17 cellular contexts compared by ENCODE assay signal in the genomic region with DNA sequence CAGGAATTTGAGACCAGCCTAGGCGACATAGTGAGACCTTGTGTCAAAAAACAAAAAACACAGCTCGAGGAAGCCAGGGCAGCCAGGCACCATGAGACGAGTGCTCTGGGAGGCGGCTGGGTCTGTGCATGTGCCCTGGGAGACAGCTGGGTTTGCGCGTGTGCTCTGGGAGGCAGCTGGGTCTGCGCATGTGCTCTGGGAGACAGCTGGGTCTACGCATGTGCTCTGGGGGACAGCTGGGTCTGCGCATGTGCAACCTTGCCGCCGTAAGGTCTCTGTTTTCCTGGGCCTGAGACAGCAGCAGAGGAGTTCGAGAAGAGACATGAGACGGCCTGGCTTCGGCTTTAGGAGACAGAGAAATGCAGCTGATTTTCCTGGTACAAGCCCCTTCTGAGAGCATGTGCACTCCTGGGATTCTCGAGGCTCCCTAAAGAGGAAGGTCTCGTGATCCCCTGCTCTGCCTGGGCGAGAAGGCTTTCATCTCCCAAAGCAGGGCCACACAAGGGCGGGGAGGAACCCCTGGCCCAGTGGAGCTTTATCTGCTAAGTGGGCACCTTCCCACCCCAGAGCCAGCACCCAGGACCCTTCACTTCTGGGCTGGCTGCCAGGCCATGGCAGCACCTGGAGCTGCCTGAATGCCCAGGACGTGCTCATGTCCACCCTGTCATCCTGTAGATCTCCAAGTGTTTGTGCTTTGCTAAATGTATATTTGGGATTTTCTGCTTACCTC. TPM values are rescaled to one million over a fixed set of nuclear protein-coding genes. Genes with fewer than 3 reads are reported as not detected.
DNase-seq lines count a peak whose midpoint lies in the region; ATAC-seq, FAIRE-seq and TF ChIP-seq lines count a peak whose summit lies in the region.
"Had no signal": no experiment of that assay in that cellular context is flagged by ENCODE, and none has a peak within 500 bp of the region (broad histone marks: within the 10 kb centered on the region; RNA-seq: fewer than 3 reads in every experiment).

No MANE protein-coding gene starts in this region.

- peak overlapping the region; percentile 72 to 91 for H3K27ac ChIP-seq in A549
- H3K27ac ChIP-seq in IMR-90 (ENCODE audit: insufficient read depth, low read length) = peak overlapping the region; percentile 91
- H3K27ac ChIP-seq in SJCRH30 = peak overlapping the region; percentile 56
- H3K27ac ChIP-seq in mesenchymal stem cell (ENCODE audit: low read length, poor library complexity, severe bottlenecking) = peak overlapping the region; percentile 86

- in situ Hi-C loops in IMR-90 (cut with MboI; ENCODE audit: low sequenced_read_pairs) (loop anchor here (25.0 kb wide), 1 partner anchor 715 kb away; a partner anchor contains a TSS), GM13977 (cut with MboI; ENCODE audit: low pct_unique_long_range_greater_than_20kb, low sequenced_read_pairs, unreplicated experiment) (no loop called here)

- H3K27me3 Mint-ChIP-seq in effector memory CD8-positive, alpha-beta T cell = peaks cover 86 to 89% of the 10 kb centered on the region in 2 donors

- H3K36me3 Mint-ChIP-seq in effector memory CD8-positive, alpha-beta T cell (ENCODE audit: insufficient read depth) = no peaks in the 10 kb centered on the region
- H3K36me3 Mint-ChIP-seq: activated CD8-positive, alpha-beta memory T cell treated with anti-CD3 and anti-CD28 coated beads, Interleukin-2, amount 10 ng/mL, durations not matched to agents 7 days and 5 days; activated naive CD4-positive, alpha-beta T cell treated with anti-CD3 and anti-CD28 coated beads, Interleukin-2, amount 50 U/mL, for 24 hours had no signal

- no peak overlapping the region for H3K27ac Mint-ChIP-seq in effector memory CD8-positive, alpha-beta T cell
- H3K27ac Mint-ChIP-seq: activated CD8-positive, alpha-beta memory T cell treated with anti-CD3 and anti-CD28 coated beads, Interleukin-2, amount 10 ng/mL, durations not matched to agents 7 days and 5 days; activated naive CD4-positive, alpha-beta T cell treated with anti-CD3 and anti-CD28 coated beads, Interleukin-2, amount 50 U/mL, for 24 hours had no signal

- H2BK120ac ChIP-seq in IMR-90 (ENCODE audit: low read depth, low read length) (peak overlapping the region; percentile 99), mesenchymal stem cell (ENCODE audit: low read depth, low read length) (peak overlapping the region; percentile 88)

- H3K9me1 ChIP-seq in IMR-90 (ENCODE audit: insufficient read depth, low read length) = peaks cover 32% of the 10 kb centered on the region

- peaks cover 8% of the 10 kb centered on the region for H3K36me3 ChIP-seq in IMR-90 (ENCODE audit: control insufficient read depth, insufficient read depth, low read length)
- no peaks in the 10 kb centered on the region for H3K36me3 ChIP-seq in SJCRH30
- peaks cover 7 to 10% of the 10 kb centered on the region in 2 experiments for H3K36me3 ChIP-seq in mesenchymal stem cell (ENCODE audit: control insufficient read depth in 1 of 2, insufficient read depth in 2 of 2, low read depth in 1 of 2, low read length in 2 of 2)

- BruUV-seq in IMR-90 (replicated peaks; lab: Mats Ljungman, UMichigan) = no TSS peak

- H3K9me3 Mint-ChIP-seq in effector memory CD8-positive, alpha-beta T cell = no peaks in the 10 kb centered on the region
- H3K9me3 Mint-ChIP-seq: activated naive CD4-positive, alpha-beta T cell treated with anti-CD3 and anti-CD28 coated beads, Interleukin-2, amount 50 U/mL, for 24 hours; central memory CD8-positive, alpha-beta T cell had no signal

- intact Hi-C loops in IMR-90 (cut with micrococcal nuclease) = no loop called here

- H4K91ac ChIP-seq in IMR-90 (ENCODE audit: insufficient read depth, low read depth, low read length) (peak overlapping the region; percentile 99), mesenchymal stem cell (ENCODE audit: low read length) (peak overlapping the region; percentile 96)

- H4K20me1 ChIP-seq in IMR-90 (ENCODE audit: insufficient read depth, low read length) = no peaks in the 10 kb centered on the region

- peak overlapping the region; percentile 92 for H3K23ac ChIP-seq in IMR-90 (ENCODE audit: low read depth, low read length)
- H3K23ac ChIP-seq in mesenchymal stem cell (ENCODE audit: low read length in 2 of 2) = peak overlapping the region in 1 of 2 experiments; percentile 23

- H2AFZ ChIP-seq in IMR-90 (replicated peaks; ENCODE audit: low read length, poor library complexity) (peak overlapping the region; percentile 70), mesenchymal stem cell (ENCODE audit: low read depth, low read length) (no peak overlapping the region)

- DNase-seq in A549 (ENCODE audit: low read depth in 1 of 2, low spot score in 1 of 2) (no peak), IMR-90 (no peak), SJCRH30 (peak; percentile 85 to 92), mesenchymal stem cell (no peak), NCI-H69 (lab: John Stamatoyannopoulos, UW) (no peak), GM13977 (ENCODE audit: low spot score) (no peak)
- DNase-seq in effector memory CD8-positive, alpha-beta T cell = no peak
- DNase-seq: activated CD8-positive, alpha-beta memory T cell treated with anti-CD3 and anti-CD28 coated beads, Interleukin-2, amount 10 ng/mL, durations not matched to agents 7 days and 5 days; Karpas-422; NCI-H2227 treated with DMSO at 0.1 percent for 48 hours; occipital lobe; stimulated activated CD4-positive, alpha-beta T cell treated with anti-CD3 and anti-CD28 coated beads, Interleukin-15, amount 100 ng/mL, for 24 hours; stimulated activated CD8-positive, alpha-beta memory T cell treated with anti-CD3 and anti-CD28 coated beads, Interleukin-4, amount 100 ng/mL, for 48 hours had no signal

- H3K4me1 ChIP-seq in A549 (peaks cover 65% of the 10 kb centered on the region), IMR-90 (ENCODE audit: control insufficient read depth, insufficient read depth, low read length) (peaks cover 42% of the 10 kb centered on the region), SJCRH30 (peaks cover 3% of the 10 kb centered on the region; the same call in 1 of the 2 replicates), mesenchymal stem cell (ENCODE audit: control insufficient read depth, insufficient read depth, low read depth, low read length) (peaks cover 23% of the 10 kb centered on the region)

- H3K18ac ChIP-seq in IMR-90 (ENCODE audit: low read depth, low read length) (peak overlapping the region; percentile 84), mesenchymal stem cell (ENCODE audit: low read depth in 1 of 2, low read length in 2 of 2) (peak overlapping the region; percentile 86 to 97)

- H2AK5ac ChIP-seq in IMR-90 (ENCODE audit: low read depth, low read length) (peak overlapping the region; percentile 97), mesenchymal stem cell (ENCODE audit: low read length, severe bottlenecking) (peak overlapping the region; percentile 98)

- H2BK15ac ChIP-seq in IMR-90 (ENCODE audit: low read depth, low read length) (peak overlapping the region; percentile 80; the same call in 2 of the 3 replicates), mesenchymal stem cell (ENCODE audit: low read depth, poor library complexity, severe bottlenecking) (peak overlapping the region; percentile 97)

- H3K4me2 ChIP-seq in A549 (peak overlapping the region; percentile 53), IMR-90 (ENCODE audit: low read depth, low read length) (peak overlapping the region; percentile 18; the same call in 1 of the 2 replicates), mesenchymal stem cell (ENCODE audit: low read length, poor library complexity, severe bottlenecking) (no peak overlapping the region)

- TF ChIP-seq RAD21 in A549 (conservative IDR thresholded peaks at IDR 0.05 in 1 of 2, IDR thresholded peaks at IDR 0.05 in 1 of 2) (no peak), IMR-90 (IDR thresholded peaks at IDR 0.05; ENCODE audit: low read length) (no peak)

- no peak for TF ChIP-seq CTCF in A549 (IDR thresholded peaks at IDR 0.05)
- TF ChIP-seq CTCF in IMR-90 (conservative IDR thresholded peaks at IDR 0.05; ENCODE audit: low read depth, low read length) = no peak
- TF ChIP-seq CTCF in GM13977 (IDR thresholded peaks at IDR 0.05; ENCODE audit: extremely low read depth, insufficient read depth, missing control alignments) = no peak

- H4K5ac ChIP-seq in IMR-90 (ENCODE audit: low read depth, low read length) = peak overlapping the region; percentile 87

- TF ChIP-seq POLR2A in A549 (IDR thresholded peaks at IDR 0.05; ENCODE audit: low read length) (no peak), IMR-90 (IDR thresholded peaks at IDR 0.05; ENCODE audit: low read depth, low read length) (no peak; the same call in 1 of the 2 replicates)

- no peak for TF ChIP-seq EP300 in A549 (IDR thresholded peaks at IDR 0.05)

- peak overlapping the region; percentile 97 for H2BK5ac ChIP-seq in IMR-90 (ENCODE audit: low read depth, low read length, poor library complexity, severe bottlenecking)
- peak overlapping the region; percentile 79 for H2BK5ac ChIP-seq in mesenchymal stem cell (ENCODE audit: low read depth, low read length, poor library complexity, severe bottlenecking)

- peak overlapping the region; percentile 92 for H3K56ac ChIP-seq in IMR-90 (ENCODE audit: extremely low read depth, insufficient read depth, low read length)

- H3K27me3 ChIP-seq in IMR-90 (ENCODE audit: control insufficient read depth, insufficient read depth, low read length) (no peaks in the 10 kb centered on the region), SJCRH30 (no peaks in the 10 kb centered on the region), mesenchymal stem cell (ENCODE audit: control insufficient read depth in 1 of 2, insufficient read depth in 1 of 2, low read length in 2 of 2) (no peaks in the 10 kb centered on the region)

- H3K79me1 ChIP-seq in IMR-90 (ENCODE audit: low read depth in 1 of 2, low read length in 2 of 2) (peaks cover 8 to 58% of the 10 kb centered on the region in 2 experiments; a peak in 3 of 4 replicates), mesenchymal stem cell (replicated peaks; ENCODE audit: low read length, poor library complexity, severe bottlenecking) (peaks cover 8% of the 10 kb centered on the region)

- CTCF ChIA-PET in A549 (lab: Yijun Ruan, JAX) = interaction anchor here (0.6 to 7.9 kb wide), 5 partner anchors 9 to 153 kb away, joined by 3 to 62 read pairs (median 3); no protein-coding TSS in a partner anchor
- CTCF ChIA-PET in IMR-90 (lab: Yijun Ruan, JAX) = interaction anchor here (1.2 to 1.6 kb wide), 3 partner anchors 22 to 152 kb away, joined by 3 to 8 read pairs (median 4); no protein-coding TSS in a partner anchor

- H2AK9ac ChIP-seq in IMR-90 (replicated peaks; ENCODE audit: low read depth, low read length, poor library complexity) = peak overlapping the region; percentile 89

- POLR2A ChIA-PET in A549 (lab: Yijun Ruan, JAX) (no interaction called here), IMR-90 (lab: Charles Lee; ENCODE audit: unreplicated experiment) (interaction anchor here (0.6 kb wide), 1 partner anchor 160 kb away, joined by 4 read pairs; no protein-coding TSS in a partner anchor)

- H3K4me3 Mint-ChIP-seq in effector memory CD8-positive, alpha-beta T cell = no peak overlapping the region
- H3K4me3 Mint-ChIP-seq: activated CD8-positive, alpha-beta memory T cell treated with anti-CD3 and anti-CD28 coated beads, Interleukin-2, amount 10 ng/mL, durations not matched to agents 7 days and 5 days; activated naive CD4-positive, alpha-beta T cell treated with anti-CD3 and anti-CD28 coated beads, Interleukin-2, amount 50 U/mL, for 24 hours; central memory CD8-positive, alpha-beta T cell had no signal

- peak in 1 of 2 experiments; percentile 6; a peak in 1 of 6 replicates for ATAC-seq in A549
- ATAC-seq in IMR-90 (ENCODE audit: low read depth) = no peak; the same call in 1 of the 2 replicates
- no peak for ATAC-seq in GM18498 (IDR thresholded peaks at IDR 0.05; ENCODE audit: unreplicated experiment)
- no peak for ATAC-seq in effector memory CD8-positive, alpha-beta T cell (replicated peaks)
- ATAC-seq: activated CD8-positive, alpha-beta memory T cell treated with anti-CD3 and anti-CD28 coated beads, Interleukin-2, amount 10 ng/mL, durations not matched to agents 7 days and 5 days had no signal

- H3K4me1 Mint-ChIP-seq in effector memory CD8-positive, alpha-beta T cell (ENCODE audit: low read depth in 2 of 2) = no peaks in the 10 kb centered on the region
- H3K4me1 Mint-ChIP-seq: activated CD8-positive, alpha-beta memory T cell treated with anti-CD3 and anti-CD28 coated beads, Interleukin-2, amount 10 ng/mL, durations not matched to agents 7 days and 5 days; activated naive CD4-positive, alpha-beta T cell treated with anti-CD3 and anti-CD28 coated beads, Interleukin-2, amount 50 U/mL, for 24 hours; central memory CD8-positive, alpha-beta T cell had no signal

- dilution Hi-C loops in IMR-90 (cut with HindIII; ENCODE audit: low sequenced_read_pairs, unreplicated experiment) = no loop called here

- WGBS in A549 (ENCODE audit: missing lambda C conversion rate) = 93% methylated on average over 18 of the region's 19 CpGs
- 95% methylated on average over 16 of the region's 19 CpGs; no CpG with 5 or more reads in 1 of the 2 experiments for WGBS in IMR-90 (ENCODE audit: extremely low coverage in 2 of 2, insufficient read length in 1 of 2), 2 experiments
- WGBS in mesenchymal stem cell = 84% methylated on average over 18 of the region's 19 CpGs

- H3K9me3 ChIP-seq in A549 (no peaks in the 10 kb centered on the region), IMR-90 (ENCODE audit: control insufficient read depth, insufficient read depth, low read length) (no peaks in the 10 kb centered on the region), SJCRH30 (replicated peaks) (no peaks in the 10 kb centered on the region), mesenchymal stem cell (ENCODE audit: control insufficient read depth, low read length) (no peaks in the 10 kb centered on the region)

- H4K8ac ChIP-seq in IMR-90 (ENCODE audit: low read depth in 2 of 2, low read length in 2 of 2) (peak overlapping the region; percentile 79 to 92), mesenchymal stem cell (ENCODE audit: low read length) (peak overlapping the region; percentile 97)

- peak overlapping the region; percentile 96 for H2BK20ac ChIP-seq in IMR-90 (ENCODE audit: low read depth, low read length)

- peak overlapping the region; percentile 99 for H3K4ac ChIP-seq in IMR-90 (ENCODE audit: low read depth, low read length)
- peak overlapping the region; percentile 69 to 94 for H3K4ac ChIP-seq in mesenchymal stem cell (ENCODE audit: low read depth in 1 of 2, low read length in 2 of 2)

- H3K14ac ChIP-seq in IMR-90 (replicated peaks; ENCODE audit: low read depth, low read length) (peak overlapping the region; percentile 87), mesenchymal stem cell (ENCODE audit: low read length in 2 of 2) (peak overlapping the region in 1 of 2 experiments; percentile 45)

- H3K4me3 ChIP-seq in A549 (no peak overlapping the region), IMR-90 (ENCODE audit: insufficient read depth, low read depth, low read length) (no peak overlapping the region), SJCRH30 (peak overlapping the region; percentile 52), mesenchymal stem cell (ENCODE audit: insufficient read depth in 1 of 2, low read depth in 1 of 2, low read length in 2 of 2) (no peak overlapping the region)

- H2BK12ac ChIP-seq in mesenchymal stem cell (ENCODE audit: low read length in 2 of 2) = peak overlapping the region; percentile 98

- no peak for FAIRE-seq in A549 (lab: Jason Lieb, UNC)

- H3K9ac ChIP-seq in IMR-90 (ENCODE audit: low read depth, low read length) (peak overlapping the region; percentile 51), mesenchymal stem cell (ENCODE audit: low read length) (peak overlapping the region; percentile 49)

RNA-seq across cellular contexts. Expression of a gene that starts 3.5 kb away (rescaled TPM):
- polyA plus RNA-seq in A549 (2011; rRNA removed) (3.3 and 3.5 TPM in 2 replicates), A549 (2017; fragmentation: RNase III; extraction: RNeasy Plus Mini Kit Qiagen cat#74134 plus additional on column Dnase treatment) (2.6 to 3.3 TPM (median 2.8 TPM) in 3 replicates), IMR-90 (2012; rRNA removed) (130 and 142 TPM in 2 replicates)
- 1.4 and 2.8 TPM in 2 replicates for polyA plus RNA-seq in A549 (2012; cell fraction: cytosol; rRNA removed)
- 5.9 and 7.0 TPM in 2 replicates for polyA plus RNA-seq in A549 (2012; cell fraction: nucleus; rRNA removed)
- polyA minus RNA-seq in A549 (2011; rRNA and poly(A)+ RNA removed) = 1.7 and 2.5 TPM in 2 replicates
- total RNA-seq in IMR-90 (2012; rRNA removed) = 51.4 and 56.5 TPM in 2 replicates
- polyA plus RNA-seq in IMR-90 (2012; cell fraction: cytosol; rRNA removed) = 48.1 and 276 TPM in 2 replicates
- 226 and 290 TPM in 2 replicates for polyA plus RNA-seq in IMR-90 (2012; cell fraction: nucleus; rRNA removed; ENCODE audit: low replicate concordance)
- total RNA-seq in SJCRH30 (2014; rRNA removed; shearing (Covaris generic)) = 2.0 and 2.3 TPM in 2 replicates
- 18.7 TPM for polyA plus RNA-seq in mesenchymal stem cell (2013, experiment 1 of 2)
- 18.7 TPM for polyA plus RNA-seq in mesenchymal stem cell (2013, experiment 2 of 2)
- total RNA-seq: activated CD8-positive, alpha-beta memory T cell treated with anti-CD3 and anti-CD28 coated beads, Interleukin-2, amount 10 ng/mL, durations not matched to agents 7 days and 5 days; liver; occipital lobe had no signal
- polyA plus RNA-seq: liver had no signal

RNA-seq across cellular contexts. Expression of a gene that starts 47.8 kb away (rescaled TPM):
- 21.6 and 26.6 TPM in 2 replicates for polyA plus RNA-seq in A549 (2011; rRNA removed)
- 7.2 and 9.5 TPM in 2 replicates for polyA plus RNA-seq in A549 (2012; cell fraction: cytosol; rRNA removed)
- 11.9 and 13.6 TPM in 2 replicates for polyA plus RNA-seq in A549 (2012; cell fraction: nucleus; rRNA removed)
- 12.1 to 19.6 TPM (median 13.9 TPM) in 3 replicates for polyA plus RNA-seq in A549 (2017; fragmentation: RNase III; extraction: RNeasy Plus Mini Kit Qiagen cat#74134 plus additional on column Dnase treatment)
- 66.9 and 71.1 TPM in 2 replicates for polyA minus RNA-seq in A549 (2011; rRNA and poly(A)+ RNA removed)
- total RNA-seq in IMR-90 (2012; rRNA removed) = 60.5 and 73.1 TPM in 2 replicates
- polyA plus RNA-seq in IMR-90 (2012; rRNA removed) = 52.1 and 60.9 TPM in 2 replicates
- 32.4 and 87.1 TPM in 2 replicates for polyA plus RNA-seq in IMR-90 (2012; cell fraction: cytosol; rRNA removed)
- 63.4 and 68.9 TPM in 2 replicates for polyA plus RNA-seq in IMR-90 (2012; cell fraction: nucleus; rRNA removed; ENCODE audit: low replicate concordance)
- 0.03 TPM in 1 of 2 replicates, not detected in the other for total RNA-seq in SJCRH30 (2014; rRNA removed; shearing (Covaris generic))
- polyA plus RNA-seq in mesenchymal stem cell (2013, experiment 1 of 2) = 16.1 TPM
- polyA plus RNA-seq in mesenchymal stem cell (2013, experiment 2 of 2) = 16.1 TPM
- total RNA-seq: activated CD8-positive, alpha-beta memory T cell treated with anti-CD3 and anti-CD28 coated beads, Interleukin-2, amount 10 ng/mL, durations not matched to agents 7 days and 5 days had no signal

Comparison
In these comparisons a context has a peak if more than half of its experiments do, and no peak if none do; other contexts are left out.
1. DNase-seq: peak in SJCRH30 (2 of 2); none in A549 (0 of 2), IMR-90 (single experiment), mesenchymal stem cell (single experiment), NCI-H69 (single experiment), effector memory CD8-positive, alpha-beta T cell (0 of 3) and GM13977 (single experiment).
2. RNA of a gene that starts 3.5 kb away (total RNA-seq): 51.4 to 56.5 TPM in IMR-90; 2.0 to 2.3 TPM in SJCRH30; every median in the first group is over 10 times any median in the second.
3. RNA of a gene that starts 47.8 kb away (total RNA-seq): 60.5 to 73.1 TPM in IMR-90; 0.03 TPM in SJCRH30; every median in the first group is over 10 times any median in the second.
4. Peak in every context shown above with its lines, with median percentiles within 50 percentile points of each other: H3K27ac ChIP-seq.